In genomic region chrX:149275836-149276235, GRCh38 we compare ENCODE assay signal across 22 cellular contexts.
"Had no signal": no experiment of that assay in that cellular context is flagged by ENCODE, and none has a peak within 500 bp of the region (broad histone marks: within the 10 kb centered on the region; RNA-seq: fewer than 3 reads in every experiment).

No MANE protein-coding gene starts in this region.

- H3K4me3 ChIP-seq: breast epithelium, coronary artery, hepatocyte, ovary, prostate gland, skin epidermis, stomach, transverse colon had no signal

- H3K27me3 ChIP-seq: breast epithelium, hepatocyte, neutrophil, ovary, stomach, transverse colon had no signal

- H3K36me3 ChIP-seq: breast epithelium, neutrophil, ovary, prostate gland, stomach, transverse colon had no signal

- H3K27ac ChIP-seq: breast epithelium, coronary artery, epithelial cell of prostate, hepatocyte, neutrophil, ovary, prostate gland, skin epidermis, stomach, transverse colon had no signal

- H3K4me1 ChIP-seq: breast epithelium, prostate gland, stomach, transverse colon had no signal

- DNase-seq: activated CD4-positive, alpha-beta memory T cell treated with anti-CD3 and anti-CD28 coated beads for 36 hours; activated CD4-positive, alpha-beta T cell treated with anti-CD3 and anti-CD28 coated beads for 4 hours; activated CD4-positive, CD25-positive, alpha-beta regulatory T cell; activated naive CD4-positive, alpha-beta T cell treated with Interleukin-2 at 50 U/mL for 16 hours; activated naive CD8-positive, alpha-beta T cell treated with anti-CD3 and anti-CD28 coated beads for 36 hours; activated T-cell treated with anti-CD3 and anti-CD28 coated beads, Interleukin-2, amount 50 U/mL, for 48 hours; amniotic stem cell; endodermal cell; glutamatergic neuron; left ventricle myocardium superior; ovary; stimulated activated CD4-positive, alpha-beta T cell treated with anti-CD3 and anti-CD28 coated beads, Interleukin-2, amount 100 ng/mL, for 24 hours; stomach; transverse colon had no signal

- ATAC-seq: left ventricle myocardium superior; stimulated activated memory B cell treated with anti-CD40 and anti-IgM and Interleukin-4, amounts not matched to agents 10 μg/mL and 1 μg/mL and 100 μg/mL, for 72 hours had no signal

- H3K9me3 ChIP-seq: breast epithelium, neutrophil, ovary, prostate gland, stomach, transverse colon had no signal
